Comparison of ENCODE assay signal across 8 cellular contexts in the genomic region with DNA sequence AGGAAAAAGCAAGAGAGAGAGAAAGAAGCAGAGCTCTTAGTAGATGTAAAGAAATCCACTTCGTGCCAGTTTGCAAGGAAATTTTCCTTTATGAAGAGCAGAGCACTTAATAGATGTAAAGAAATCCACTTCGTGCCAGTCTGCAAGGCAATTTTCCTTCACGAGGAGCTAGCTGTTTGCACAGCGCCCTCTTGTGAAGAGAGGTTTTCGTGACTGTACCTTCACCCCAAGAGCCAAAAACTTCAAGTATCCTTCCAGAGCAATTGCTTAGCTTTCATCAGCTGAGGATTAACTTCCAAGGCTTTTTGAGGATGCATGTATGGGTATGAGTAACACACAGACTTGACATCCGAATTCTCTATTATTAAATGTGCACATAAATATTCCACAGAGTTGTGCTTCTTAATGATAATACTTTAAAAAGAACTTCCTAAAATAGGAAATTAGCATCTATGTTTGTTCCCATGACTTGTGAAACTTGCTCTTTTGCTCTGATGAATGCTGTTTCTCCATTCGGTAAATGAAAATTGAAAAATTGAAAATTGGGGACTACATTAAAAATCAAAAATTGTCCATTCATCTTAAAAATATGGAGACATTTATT.
DNase-seq lines count a peak whose midpoint lies in the region; ATAC-seq and TF ChIP-seq lines count a peak whose summit lies in the region.

No MANE protein-coding gene starts in this region.

- H3K27me3 Mint-ChIP-seq in stimulated activated naive B cell treated with anti-CD40 and anti-IgM and Interleukin-4, amounts not matched to agents 10 μg/mL and 1 μg/mL and 100 μg/mL, for 72 hours = no peaks in the 10 kb centered on the region

- TF ChIP-seq CTCF in GM13977 (IDR thresholded peaks at IDR 0.05; ENCODE audit: extremely low read depth, insufficient read depth, missing control alignments) (peak; percentile 72), VCaP (conservative IDR thresholded peaks at IDR 0.05) (peak; percentile 98)

- in situ Hi-C loops in GM13977 (cut with MboI; ENCODE audit: low pct_unique_long_range_greater_than_20kb, low sequenced_read_pairs, unreplicated experiment) = no loop called here

- peak; percentile 82 for DNase-seq in Ammon's horn (ENCODE audit: low spot score)
- DNase-seq in GM13977 (ENCODE audit: low spot score) = peak; percentile 18
- peak; percentile 17 for DNase-seq in NCI-H146 treated with DMSO at 0.1 percent for 48 hours (lab: John Stamatoyannopoulos, UW; ENCODE audit: unreplicated experiment)
- DNase-seq in ecto neural progenitor cell (ENCODE audit: low spot score) = peak; percentile 66
- peak; percentile 71 to 77 for DNase-seq in lung microvascular endothelial cell (ENCODE audit: low read depth in 2 of 2)
- peak; percentile 13 for DNase-seq in stimulated activated naive B cell treated with anti-CD40 and anti-IgM and Interleukin-4, amounts not matched to agents 10 μg/mL and 1 μg/mL and 100 μg/mL, for 72 hours

- ATAC-seq in stimulated activated naive B cell treated with anti-CD40 and anti-IgM and Interleukin-4, amounts not matched to agents 10 μg/mL and 1 μg/mL and 100 μg/mL, for 72 hours (replicated peaks) = peak; percentile 61 to 69
- no peak for ATAC-seq in GM18498 (IDR thresholded peaks at IDR 0.05; ENCODE audit: unreplicated experiment)

- H3K4me1 Mint-ChIP-seq in stimulated activated naive B cell treated with anti-CD40 and anti-IgM and Interleukin-4, amounts not matched to agents 10 μg/mL and 1 μg/mL and 100 μg/mL, for 72 hours = peaks cover 0 to 5% of the 10 kb centered on the region in 2 donors

- no peaks in the 10 kb centered on the region for H3K9me3 Mint-ChIP-seq in stimulated activated naive B cell treated with anti-CD40 and anti-IgM and Interleukin-4, amounts not matched to agents 10 μg/mL and 1 μg/mL and 100 μg/mL, for 72 hours

- no peak overlapping the region for H3K27ac Mint-ChIP-seq in stimulated activated naive B cell treated with anti-CD40 and anti-IgM and Interleukin-4, amounts not matched to agents 10 μg/mL and 1 μg/mL and 100 μg/mL, for 72 hours

- no peak overlapping the region for H3K27ac ChIP-seq in VCaP

- H3K36me3 Mint-ChIP-seq in stimulated activated naive B cell treated with anti-CD40 and anti-IgM and Interleukin-4, amounts not matched to agents 10 μg/mL and 1 μg/mL and 100 μg/mL, for 72 hours = no peaks in the 10 kb centered on the region

- H3K4me3 Mint-ChIP-seq in stimulated activated naive B cell treated with anti-CD40 and anti-IgM and Interleukin-4, amounts not matched to agents 10 μg/mL and 1 μg/mL and 100 μg/mL, for 72 hours = no peak overlapping the region

Comparison
In these comparisons a context has a peak if more than half of its experiments do, and no peak if none do; other contexts are left out.
1. DNase-seq: peak in every context shown above with its lines; median percentile 82 in Ammon's horn; 74 in lung microvascular endothelial cell; 66 in ecto neural progenitor cell; 18 in GM13977; 17 in NCI-H146 treated with DMSO at 0.1 percent for 48 hours; 13 in stimulated activated naive B cell treated with anti-CD40 and anti-IgM and Interleukin-4, amounts not matched to agents 10 μg/mL and 1 μg/mL and 100 μg/mL, for 72 hours.